8 cellular contexts compared by ENCODE assay signal in genomic region chr15:78265137-78265460, GRCh38. TPM values are rescaled to one million over a fixed set of nuclear protein-coding genes. Genes with fewer than 3 reads are reported as not detected.
A peak's percentile ranks its signal among the peaks of the same experiment; 100 is the strongest.
DNase-seq lines count a peak whose midpoint lies in the region; ATAC-seq and TF ChIP-seq lines count a peak whose summit lies in the region.
"Had no signal": no experiment of that assay in that cellular context is flagged by ENCODE, and none has a peak within 500 bp of the region (broad histone marks: within the 10 kb centered on the region; RNA-seq: fewer than 3 reads in every experiment).

No MANE protein-coding gene starts in this region.

- no peak for TF ChIP-seq POLR2A in HCT116 (IDR thresholded peaks at IDR 0.05; ENCODE audit: borderline replicate concordance, extremely low read depth, insufficient read depth, insufficient read length)
- TF ChIP-seq POLR2A in stomach (IDR thresholded peaks at IDR 0.05): no peak

- H3K4me1 ChIP-seq in HCT116 (ENCODE audit: control insufficient read depth in 1 of 2, insufficient read depth in 2 of 2, low read length in 2 of 2): peaks cover 8 to 23% of the 10 kb centered on the region in 2 experiments
- H3K4me1 ChIP-seq in iPS-15b (ENCODE audit: control insufficient read depth, insufficient read depth, low read length): no peaks in the 10 kb centered on the region
- H3K4me1 ChIP-seq in stomach: peaks cover 26 to 54% (median 32%) of the 10 kb centered on the region in 4 donors

- TF ChIP-seq CTCF in HCT116 (IDR thresholded peaks at IDR 0.05 in 2 of 3, conservative IDR thresholded peaks at IDR 0.05 in 1 of 3; ENCODE audit: borderline replicate concordance in 1 of 3, insufficient read depth in 1 of 3, low read depth in 2 of 3, low read length in 2 of 3) (no peak; a peak in 1 of 6 replicates), stomach (IDR thresholded peaks at IDR 0.05) (no peak)

- no peaks in the 10 kb centered on the region for H3K9me2 ChIP-seq in HCT116 (ENCODE audit: insufficient read depth)

- peaks cover 2 to 26% of the 10 kb centered on the region in 2 experiments; a peak in 3 of 4 replicates for H3K36me3 ChIP-seq in HCT116 (ENCODE audit: control insufficient read depth in 1 of 2, insufficient read depth in 2 of 2, low read length in 2 of 2)
- no peaks in the 10 kb centered on the region for H3K36me3 ChIP-seq in iPS-15b (ENCODE audit: control insufficient read depth, insufficient read depth, low read length)
- H3K36me3 ChIP-seq in stomach: no peaks in the 10 kb centered on the region

- no peaks in the 10 kb centered on the region for H3K27me3 ChIP-seq in HCT116 (ENCODE audit: insufficient read depth, low read length)
- H3K27me3 ChIP-seq in iPS-15b (ENCODE audit: control insufficient read depth, insufficient read depth, low read length): peaks cover 19% of the 10 kb centered on the region
- H3K27me3 ChIP-seq in stomach: no peaks in the 10 kb centered on the region

- no peak overlapping the region for H2AFZ ChIP-seq in HCT116 (ENCODE audit: low read depth, low read length, poor library complexity, severe bottlenecking)

- no peaks in the 10 kb centered on the region for H4K20me1 ChIP-seq in HCT116 (ENCODE audit: insufficient read depth)

- no peak for TF ChIP-seq RAD21 in HCT116 (IDR thresholded peaks at IDR 0.05; ENCODE audit: low read depth)

- H3K9ac ChIP-seq in HCT116 (ENCODE audit: low read length) (peak overlapping the region; percentile 91), iPS-15b (ENCODE audit: low read depth, low read length) (no peak overlapping the region)

- peak overlapping the region; percentile 65 to 75 for H3K4me3 ChIP-seq in HCT116 (replicated peaks in 1 of 2; ENCODE audit: low read depth in 1 of 2, low read length in 2 of 2)
- H3K4me3 ChIP-seq in iPS-15b (ENCODE audit: low read depth, low read length): peak overlapping the region; percentile 52
- peak overlapping the region; percentile 60 to 78 (median 68) for H3K4me3 ChIP-seq in stomach

- CTCF ChIA-PET in HCT116 (lab: Charles Lee): interaction anchor here (1.2 kb wide), 1 partner anchor 35 kb away, joined by 3 read pairs; the partner anchor contains the start of gene SKIC8

- H3K9me3 ChIP-seq in HCT116 (ENCODE audit: control insufficient read depth in 1 of 2, insufficient read depth in 1 of 2, low read depth in 1 of 2, low read length in 2 of 2): no peaks in the 10 kb centered on the region
- no peaks in the 10 kb centered on the region for H3K9me3 ChIP-seq in iPS-15b (ENCODE audit: control insufficient read depth, insufficient read depth, low read length)
- no peaks in the 10 kb centered on the region for H3K9me3 ChIP-seq in stomach

- WGBS in stomach, 5 donors: 23 to 39% (median 29%) methylated on average over 7 to 12 of the region's 12 CpGs

- peak overlapping the region; percentile 98 for H3K27ac ChIP-seq in HCT116 (ENCODE audit: low read depth, low read length)
- peak overlapping the region; percentile 74 for H3K27ac ChIP-seq in angular gyrus (ENCODE audit: low read depth, low read length)
- peak overlapping the region; percentile 37 to 84 (median 81) for H3K27ac ChIP-seq in stomach

- BruUV-seq in HCT116 (replicated peaks; lab: Mats Ljungman, UMichigan): no TSS peak

- H3K79me2 ChIP-seq in HCT116 (ENCODE audit: insufficient read depth, low read length): peaks cover 55% of the 10 kb centered on the region

- TF ChIP-seq EP300 in stomach (IDR thresholded peaks at IDR 0.05): no peak

- RAD21 ChIA-PET in HCT116 (lab: Charles Lee; ENCODE audit: low non-redundant PET in 1 of 2, low total read pairs in 2 of 2, uncharacterized antibody in 2 of 2, unreplicated experiment in 2 of 2): no interaction called here

- POLR2A ChIA-PET in HCT116 (lab: Charles Lee): interaction anchor here (0.9 to 3.8 kb wide), 2 partner anchors 31 to 34 kb away, joined by 3 to 23 read pairs; partner anchors contain the start of gene SKIC8

- DNase-seq in HCT116 (ENCODE audit: low read depth, low spot score): no peak
- no peak for DNase-seq in stomach
- DNase-seq in NCI-H1048 (lab: John Stamatoyannopoulos, UW): no peak
- DNase-seq in cerebellar cortex (ENCODE audit: low spot score): no peak

- no peak for ATAC-seq in HCT116
- ATAC-seq in GM21515 (IDR thresholded peaks at IDR 0.05; ENCODE audit: unreplicated experiment): no peak

- intact Hi-C loops in HCT116 (cut with micrococcal nuclease) (no loop called here), stomach (cut with DNase I; ENCODE audit: low total_unique reads) (no loop called here)

- H3K4me2 ChIP-seq in HCT116 (ENCODE audit: low read length): peak overlapping the region; percentile 95

TF ChIP-seq in HCT116, 20 proteins besides CTCF, POLR2A, EP300 and RAD21:
- TF ChIP-seq POLR2AphosphoS5 (IDR thresholded peaks at IDR 0.05; ENCODE audit: low read depth, low read length) (0 out of 2 replicates have a peak, but pooled peaks have one; percentile 1), CEBPB (IDR thresholded peaks at IDR 0.05; ENCODE audit: low read depth) (no peak)

RNA-seq across cellular contexts. Expression of gene DNAJA4, which starts 0.7 kb away (rescaled TPM):
- 66.6 TPM for total RNA-seq in HCT116 (2021; ENCODE audit: unreplicated experiment)
- 34.6 and 39.8 TPM in 2 replicates for polyA plus RNA-seq in HCT116 (2012)
- total RNA-seq in stomach: 10 to 100 TPM in 4 of 5 donors, not detected in 1; 30.3 to 53.6 (median 37.9) TPM
- polyA plus RNA-seq in stomach: 10 to 100 TPM; 11.4 to 12.9 (median 12.8) TPM

RNA-seq across cellular contexts. Expression of gene ACSBG1, which starts 30.7 kb away (rescaled TPM):
- total RNA-seq in HCT116 (2021; ENCODE audit: unreplicated experiment) (0.71 TPM), stomach (1 to 10 TPM in 1 of 5 donors, under 1 TPM in 1, not detected in 3; under 0.01 to 1.5 TPM)
- 0.37 and 0.70 TPM in 2 replicates for polyA plus RNA-seq in HCT116 (2012)
- polyA plus RNA-seq in stomach: under 1 TPM; 0.12 to 0.30 (median 0.15) TPM
- total RNA-seq: dermis microvascular lymphatic vessel endothelial cell had no signal

RNA-seq across cellular contexts. Expression of gene SKIC8, which starts 34.3 kb away (rescaled TPM):
- total RNA-seq in HCT116 (2021; ENCODE audit: unreplicated experiment) (57.1 TPM), stomach (100 to 1,000 TPM in 1 of 5 donors, 10 to 100 TPM in 4; 22.2 to 119 (median 58.4) TPM)
- polyA plus RNA-seq in HCT116 (2012): 55.3 and 73.1 TPM in 2 replicates
- 10 to 100 TPM; 40.3 to 60.2 (median 49.3) TPM for polyA plus RNA-seq in stomach
